17 cellular contexts compared by ENCODE assay signal in genomic region chr1:61160526-61160925, GRCh38.
DNase-seq lines count a peak whose midpoint lies in the region; ATAC-seq, FAIRE-seq and TF ChIP-seq lines count a peak whose summit lies in the region.
"Had no signal": no experiment of that assay in that cellular context is flagged by ENCODE, and none has a peak within 500 bp of the region (broad histone marks: within the 10 kb centered on the region; RNA-seq: fewer than 3 reads in every experiment).

No MANE protein-coding gene starts in this region.

- H3K4me2 ChIP-seq in osteoblast (ENCODE audit: insufficient read depth, low read length): no peak overlapping the region
- H3K4me2 ChIP-seq: hepatocyte had no signal

- no peaks in the 10 kb centered on the region for H3K27me3 ChIP-seq in bronchial epithelial cell (ENCODE audit: control insufficient read depth, insufficient read depth, low read length)
- no peaks in the 10 kb centered on the region for H3K27me3 ChIP-seq in osteoblast (ENCODE audit: insufficient read depth, low read length)
- H3K27me3 ChIP-seq: hepatocyte had no signal

- H3K27ac ChIP-seq in osteoblast (ENCODE audit: low read depth, low read length): peak overlapping the region; percentile 6
- H3K27ac ChIP-seq: hepatocyte had no signal

- no peaks in the 10 kb centered on the region for H3K9me3 ChIP-seq in osteoblast (ENCODE audit: low read depth, low read length)

- no peaks in the 10 kb centered on the region for H3K79me2 ChIP-seq in osteoblast (ENCODE audit: insufficient read depth, low read length)

- DNase-seq in HCEC 1CT: peak; percentile 84
- peak; percentile 31 for DNase-seq in NCI-H226
- DNase-seq in bronchial epithelial cell (ENCODE audit: low read depth): peak; percentile 82
- peak; percentile 91 for DNase-seq in osteoblast (ENCODE audit: insufficient read length, low spot score, missing footprints)
- no peak for DNase-seq in activated effector memory CD4-positive, alpha-beta T cell treated with Interleukin-2 at 50 U/mL for 16 hours
- DNase-seq in amygdala (lab: John Stamatoyannopoulos, UW): no peak
- DNase-seq: activated CD4-positive, alpha-beta T cell treated with anti-CD3 and anti-CD28 coated beads, Interleukin-2, amount 10 ng/mL, durations not matched to agents 7 days and 5 days; activated T-cell treated with anti-CD3 and anti-CD28 coated beads for 4 hours; AML-193; central memory CD4-positive, alpha-beta T cell; COR-L47; naive thymus-derived CD8-positive, alpha-beta T cell; NCI-H1436; posterior cingulate gyrus; stimulated activated CD4-positive, alpha-beta T cell treated with anti-CD3 and anti-CD28 coated beads, Interleukin-2, amount 100 ng/mL, for 48 hours had no signal

- FAIRE-seq in bronchial epithelial cell (lab: Jason Lieb, UNC): peak; percentile 7

- H3K4me3 ChIP-seq in bronchial epithelial cell (ENCODE audit: low read depth, low read length) (no peak overlapping the region), osteoblast (ENCODE audit: insufficient read depth, low read length) (no peak overlapping the region)
- H3K4me3 ChIP-seq: hepatocyte had no signal

- TF ChIP-seq CTCF in bronchial epithelial cell (IDR thresholded peaks at IDR 0.05; ENCODE audit: insufficient read depth, low read length, severe bottlenecking): no peak
- no peak for TF ChIP-seq CTCF in osteoblast (IDR thresholded peaks at IDR 0.05; ENCODE audit: extremely low read depth, low read depth, low read length)

- no peaks in the 10 kb centered on the region for H4K20me1 ChIP-seq in osteoblast (ENCODE audit: insufficient read depth, low read length)

- no peak overlapping the region for H2AFZ ChIP-seq in osteoblast (ENCODE audit: low read length)
- H2AFZ ChIP-seq: hepatocyte had no signal

- H3K36me3 ChIP-seq in bronchial epithelial cell (ENCODE audit: control insufficient read depth, insufficient read depth, low read length) (no peaks in the 10 kb centered on the region), osteoblast (ENCODE audit: insufficient read depth, low read length) (no peaks in the 10 kb centered on the region)

- ATAC-seq in GM21526 (IDR thresholded peaks at IDR 0.05; ENCODE audit: low FRiP score, unreplicated experiment): no peak
- ATAC-seq: naive thymus-derived CD8-positive, alpha-beta T cell had no signal

- peaks cover 33% of the 10 kb centered on the region for H3K4me1 ChIP-seq in osteoblast (ENCODE audit: insufficient read depth, low read length)

Comparison
In these comparisons a context has a peak if more than half of its experiments do, and no peak if none do; other contexts are left out.
1. DNase-seq: peak in HCEC 1CT (single experiment), NCI-H226 (single experiment), bronchial epithelial cell (single experiment) and osteoblast (single experiment); none in activated effector memory CD4-positive, alpha-beta T cell treated with Interleukin-2 at 50 U/mL for 16 hours (single experiment) and amygdala (0 of 56).